Comparison of ENCODE assay signal across 8 cellular contexts in the genomic region with DNA sequence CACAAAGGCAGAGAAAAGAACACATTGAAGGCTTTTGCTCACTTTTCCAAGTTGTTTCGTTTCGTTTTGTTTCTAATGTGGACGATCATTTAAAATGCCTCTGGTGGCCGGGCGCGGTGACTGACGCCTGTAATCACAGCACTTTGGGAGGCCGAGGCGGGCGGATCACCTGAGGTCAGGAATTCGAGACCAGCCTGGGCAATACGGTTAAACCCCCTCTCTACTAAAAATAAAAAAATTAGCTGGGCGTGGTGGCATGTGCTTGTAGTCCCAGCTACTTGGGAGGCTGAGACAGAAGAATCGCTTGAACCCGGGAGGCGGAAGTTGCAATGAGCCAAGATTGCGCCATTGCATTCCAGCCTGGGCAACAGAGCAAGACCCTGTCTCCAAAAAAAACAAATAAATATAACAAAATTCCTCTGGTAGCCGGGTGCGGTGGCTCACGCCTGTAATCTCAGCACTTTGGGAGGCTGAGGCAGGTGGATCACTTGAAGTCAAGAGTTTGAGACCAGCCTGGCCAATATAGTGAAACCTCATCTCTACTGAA. TPM values are rescaled to one million over a fixed set of nuclear protein-coding genes. Genes with fewer than 3 reads are reported as not detected.
A peak's percentile ranks its signal among the peaks of the same experiment; 100 is the strongest.
DNase-seq lines count a peak whose midpoint lies in the region; ATAC-seq and TF ChIP-seq lines count a peak whose summit lies in the region.
"Not testable (repeated sequence)": the region's sequence is repeated elsewhere in the genome, so short reads cannot be mapped to it uniquely, and the experiment has no call there.

No MANE protein-coding gene starts in this region.

- not testable (repeated sequence) for DNase-seq in DND-41; osteoblast (ENCODE audit: insufficient read length, low spot score, missing footprints)
- DNase-seq in OCI-LY7 (ENCODE audit: low spot score) (peak; percentile 59), colonic mucosa (peak; percentile 50)
- peak; percentile 43 for DNase-seq in activated T-cell treated with anti-CD3 and anti-CD28 coated beads, Interleukin-2, amount 50 U/mL, for 1 hour

- H3K9me3 ChIP-seq in DND-41 (ENCODE audit: insufficient read depth, low read length, severe bottlenecking); OCI-LY7 (ENCODE audit: low read length); colonic mucosa; osteoblast (ENCODE audit: low read depth, low read length); subcutaneous abdominal adipose tissue (ENCODE audit: control insufficient read depth in 5 of 5, low read length in 5 of 5): not testable (repeated sequence)

- BruUV-seq in OCI-LY7 (replicated peaks; lab: Mats Ljungman, UMichigan), result not testable (repeated sequence)

- H3K79me2 ChIP-seq in DND-41 (ENCODE audit: insufficient read depth, low read length) (peaks cover 44% of the 10 kb centered on the region), OCI-LY7 (ENCODE audit: insufficient read depth, low read depth, low read length) (peaks cover 16% of the 10 kb centered on the region; the same call in 1 of the 2 replicates), osteoblast (ENCODE audit: insufficient read depth, low read length) (peaks cover 10% of the 10 kb centered on the region)

- CTCF ChIA-PET in OCI-LY7 (lab: Charles Lee; ENCODE audit: unreplicated experiment), result interaction anchor here (1.0 kb wide), 1 partner anchor 98 kb away, joined by 3 read pairs; no protein-coding TSS in a partner anchor

- not testable (repeated sequence) for H4K20me1 ChIP-seq in DND-41 (ENCODE audit: insufficient read depth, low read length); OCI-LY7 (ENCODE audit: insufficient read depth, low read length); osteoblast (ENCODE audit: insufficient read depth, low read length)

- H3K9ac ChIP-seq in DND-41 (ENCODE audit: low read depth, low read length) (peak overlapping the region; percentile 74), colonic mucosa (ENCODE audit: low read depth in 2 of 2, low read length in 2 of 2) (peak overlapping the region; percentile 78 to 100), subcutaneous abdominal adipose tissue (ENCODE audit: low read length in 5 of 5) (peak overlapping the region; percentile 59 to 96 (median 69))

- ATAC-seq in DND-41 (ENCODE audit: insufficient read depth, low read depth), result not testable (repeated sequence)
- ATAC-seq in HG02885 (IDR thresholded peaks at IDR 0.05; ENCODE audit: poor library complexity, unreplicated experiment), result peak; percentile 0

- POLR2A ChIA-PET in OCI-LY7 (lab: Charles Lee), result not testable (repeated sequence)

- H3K27ac ChIP-seq in DND-41 (ENCODE audit: low read length) (peak overlapping the region; percentile 55), OCI-LY7 (ENCODE audit: low read depth, low read length, poor library complexity, severe bottlenecking) (peak overlapping the region; percentile 62), colonic mucosa (peak overlapping the region; percentile 98), osteoblast (ENCODE audit: low read depth, low read length) (peak overlapping the region; percentile 85), subcutaneous abdominal adipose tissue (ENCODE audit: low read depth, low read length) (peak overlapping the region; percentile 91)

- H3K4me1 ChIP-seq in DND-41 (ENCODE audit: insufficient read depth, low read length) (peaks cover 26% of the 10 kb centered on the region; the same call in 1 of the 2 replicates), OCI-LY7 (ENCODE audit: insufficient read depth, low read length, poor library complexity, severe bottlenecking) (peaks cover 12% of the 10 kb centered on the region), subcutaneous abdominal adipose tissue (ENCODE audit: control insufficient read depth in 5 of 5, insufficient read depth in 5 of 5, low read length in 5 of 5) (peaks cover 0 to 38% (median 28%) of the 10 kb centered on the region in 5 donors)
- H3K4me1 ChIP-seq in colonic mucosa; osteoblast (ENCODE audit: insufficient read depth, low read length): not testable (repeated sequence)

- not testable (repeated sequence) for H3K27me3 ChIP-seq in DND-41 (ENCODE audit: insufficient read depth, low read length, poor library complexity); colonic mucosa; osteoblast (ENCODE audit: insufficient read depth, low read length); subcutaneous abdominal adipose tissue (ENCODE audit: control insufficient read depth in 5 of 5, insufficient read depth in 4 of 5, low read length in 5 of 5)

- H3K4me3 ChIP-seq in DND-41 (ENCODE audit: low read depth in 1 of 2, low read length in 2 of 2) (peak overlapping the region; percentile 62 to 100; a peak in 3 of 4 replicates), OCI-LY7 (ENCODE audit: low read depth, low read length, poor library complexity, severe bottlenecking) (peak overlapping the region; percentile 85), colonic mucosa (peak overlapping the region; percentile 95), iPS-11a (ENCODE audit: low read depth, low read length) (peak overlapping the region; percentile 67), osteoblast (ENCODE audit: insufficient read depth, low read length) (peak overlapping the region; percentile 92), subcutaneous abdominal adipose tissue (ENCODE audit: low read depth in 1 of 5, low read length in 5 of 5) (peak overlapping the region; percentile 79 to 97 (median 94))

- not testable (repeated sequence) for H3K9me2 ChIP-seq in OCI-LY7 (ENCODE audit: insufficient read depth, low read length)

- H3K4me2 ChIP-seq in DND-41 (ENCODE audit: insufficient read depth, low read length), result peak overlapping the region; percentile 99
- H3K4me2 ChIP-seq in OCI-LY7 (ENCODE audit: low read length), result peak overlapping the region; percentile 72
- peak overlapping the region; percentile 99 for H3K4me2 ChIP-seq in osteoblast (ENCODE audit: insufficient read depth, low read length)

- not testable (repeated sequence) for TF ChIP-seq CTCF in DND-41 (IDR thresholded peaks at IDR 0.05; ENCODE audit: borderline replicate concordance, extremely low read depth, low read length, poor library complexity, severe bottlenecking); OCI-LY7 (conservative IDR thresholded peaks at IDR 0.05; ENCODE audit: low read length); osteoblast (IDR thresholded peaks at IDR 0.05; ENCODE audit: extremely low read depth, low read depth, low read length)
- TF ChIP-seq CTCF in colonic mucosa (IDR thresholded peaks at IDR 0.05), result peak; percentile 33

- intact Hi-C loops in OCI-LY7 (cut with micrococcal nuclease; ENCODE audit: unreplicated experiment), result loop anchor here (1.0 to 5.0 kb wide), 4 partner anchors 41 to 227 kb away; no protein-coding TSS in a partner anchor
- intact Hi-C loops in colonic mucosa (cut with DNase I), result not testable (repeated sequence)

- not testable (repeated sequence) for H3K36me3 ChIP-seq in DND-41 (ENCODE audit: insufficient read depth, low read length); OCI-LY7 (ENCODE audit: insufficient read depth, low read length); colonic mucosa; osteoblast (ENCODE audit: insufficient read depth, low read length); subcutaneous abdominal adipose tissue (ENCODE audit: control insufficient read depth in 5 of 5, insufficient read depth in 5 of 5, low read length in 5 of 5)

- H2AFZ ChIP-seq in DND-41 (ENCODE audit: low read depth, low read length) (peak overlapping the region; percentile 72), OCI-LY7 (ENCODE audit: low read length) (peak overlapping the region; percentile 48), osteoblast (ENCODE audit: low read length) (peak overlapping the region; percentile 97)

RNA-seq across cellular contexts. Expression of a gene that starts 1.1 kb away (rescaled TPM):
- total RNA-seq in OCI-LY7 (2014; rRNA removed; shearing (Covaris generic)), result 36.1 and 38.9 TPM in 2 replicates
- total RNA-seq in OCI-LY7 (2022) (37.5 and 38.1 TPM in 2 replicates), colonic mucosa (100 to 1,000 TPM in 1 of 2 donors, 10 to 100 TPM in 1; 93.7 to 144 TPM), osteoblast (23.5 and 29.5 TPM in 2 replicates)

RNA-seq across cellular contexts. Expression of a gene that starts 41.5 kb away (rescaled TPM):
- total RNA-seq in OCI-LY7 (2014; rRNA removed; shearing (Covaris generic)), result 40.2 and 43.4 TPM in 2 replicates
- 63.9 and 67.9 TPM in 2 replicates for total RNA-seq in OCI-LY7 (2022)
- 10 to 100 TPM; 65.0 to 73.3 TPM for total RNA-seq in colonic mucosa
- total RNA-seq in osteoblast, result 22.1 and 25.7 TPM in 2 replicates
